In the genomic region with DNA sequence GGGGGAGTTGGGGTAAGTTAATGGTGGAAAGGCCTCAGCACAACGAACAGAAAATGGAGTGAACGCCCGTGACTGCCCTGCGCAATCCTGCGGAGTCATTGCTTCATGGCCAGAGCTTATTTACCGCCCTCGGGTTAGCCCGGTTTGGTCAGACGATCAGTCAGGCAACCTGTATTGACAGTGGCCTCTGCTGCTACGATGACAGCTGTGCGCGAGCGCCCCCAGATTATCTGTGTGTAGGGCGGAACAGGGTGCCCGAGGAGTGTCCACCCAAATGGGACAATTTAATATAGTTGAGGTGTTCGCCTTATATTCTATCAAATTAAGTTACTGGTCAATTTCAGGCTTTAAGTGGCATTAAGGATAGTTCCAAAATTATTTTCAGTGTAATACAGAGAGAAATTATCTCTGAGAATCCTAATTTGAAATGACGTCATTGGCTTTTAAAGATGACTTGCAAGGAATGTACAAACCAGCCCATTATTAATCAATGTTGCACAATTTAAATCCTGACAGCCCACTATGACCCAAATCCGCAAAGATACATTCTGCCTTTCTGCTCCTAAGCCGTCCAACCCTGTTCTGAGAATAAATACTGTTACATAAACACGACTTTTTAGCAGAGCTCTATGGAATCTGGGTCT, we compare ENCODE assay signal across 8 cellular contexts. TPM values are rescaled to one million over a fixed set of nuclear protein-coding genes. Genes with fewer than 3 reads are reported as not detected.
A peak's percentile ranks its signal among the peaks of the same experiment; 100 is the strongest.
DNase-seq lines count a peak whose midpoint lies in the region; ATAC-seq and TF ChIP-seq lines count a peak whose summit lies in the region.

No MANE protein-coding gene starts in this region.

- H3K27ac Mint-ChIP-seq in activated naive CD4-positive, alpha-beta T cell treated with anti-CD3 and anti-CD28 coated beads, Interleukin-2, amount 10 ng/mL, durations not matched to agents 7 days and 5 days, result peak overlapping the region; percentile 99
- H3K27ac Mint-ChIP-seq in type B pancreatic cell, result peak overlapping the region; percentile 99

- TF ChIP-seq EP300 in ovary (IDR thresholded peaks at IDR 0.05), result no peak

- H3K4me1 ChIP-seq in BLaER1 (peaks cover 23% of the 10 kb centered on the region), ovary (ENCODE audit: insufficient read depth) (peaks cover 1% of the 10 kb centered on the region)

- peaks cover 43% of the 10 kb centered on the region for H3K4me1 Mint-ChIP-seq in activated naive CD4-positive, alpha-beta T cell treated with anti-CD3 and anti-CD28 coated beads, Interleukin-2, amount 10 ng/mL, durations not matched to agents 7 days and 5 days
- peaks cover 24% of the 10 kb centered on the region for H3K4me1 Mint-ChIP-seq in type B pancreatic cell (ENCODE audit: unreplicated experiment)

- no peak for TF ChIP-seq POLR2A in ovary (IDR thresholded peaks at IDR 0.05)

- TF ChIP-seq CTCF in ovary (IDR thresholded peaks at IDR 0.05) (no peak), type B pancreatic cell (conservative IDR thresholded peaks at IDR 0.05) (no peak)

- H3K4me3 ChIP-seq in BLaER1 (peak overlapping the region; percentile 98), ovary (peak overlapping the region; percentile 84)

- H3K9me3 Mint-ChIP-seq in activated naive CD4-positive, alpha-beta T cell treated with anti-CD3 and anti-CD28 coated beads, Interleukin-2, amount 10 ng/mL, durations not matched to agents 7 days and 5 days, result no peaks in the 10 kb centered on the region
- H3K9me3 Mint-ChIP-seq in type B pancreatic cell, result no peaks in the 10 kb centered on the region

- H3K27ac ChIP-seq in BLaER1 (peak overlapping the region; percentile 98), ovary (peak overlapping the region; percentile 89 to 94)

- no peaks in the 10 kb centered on the region for H3K27me3 ChIP-seq in BLaER1
- no peaks in the 10 kb centered on the region for H3K27me3 ChIP-seq in ovary

- H3K36me3 Mint-ChIP-seq in activated naive CD4-positive, alpha-beta T cell treated with anti-CD3 and anti-CD28 coated beads, Interleukin-2, amount 10 ng/mL, durations not matched to agents 7 days and 5 days, result peaks cover 15% of the 10 kb centered on the region
- H3K36me3 Mint-ChIP-seq in type B pancreatic cell, result peaks cover 14% of the 10 kb centered on the region

- peak overlapping the region; percentile 78 for H3K4me3 Mint-ChIP-seq in activated naive CD4-positive, alpha-beta T cell treated with anti-CD3 and anti-CD28 coated beads, Interleukin-2, amount 10 ng/mL, durations not matched to agents 7 days and 5 days
- H3K4me3 Mint-ChIP-seq in type B pancreatic cell, result peak overlapping the region; percentile 90

- peaks cover 11% of the 10 kb centered on the region; the same call in 1 of the 2 replicates for H3K9me3 ChIP-seq in BLaER1
- no peaks in the 10 kb centered on the region for H3K9me3 ChIP-seq in ovary

- WGBS in ovary, 3 donors, result 15 to 17% (median 17%) methylated on average over 20 of the region's 20 CpGs

- peaks cover 38% of the 10 kb centered on the region for H4K20me1 ChIP-seq in BLaER1

- peaks cover 12% of the 10 kb centered on the region; the same call in 1 of the 2 replicates for H3K36me3 ChIP-seq in BLaER1
- no peaks in the 10 kb centered on the region for H3K36me3 ChIP-seq in ovary

- peak overlapping the region; percentile 98 for H3K9ac ChIP-seq in BLaER1

- CTCF ChIA-PET in activated naive CD4-positive, alpha-beta T cell treated with anti-CD3 and anti-CD28 coated beads, Interleukin-2, amount 10 ng/mL, durations not matched to agents 7 days and 5 days (lab: Charles Lee), result interaction anchor here (0.8 to 2.0 kb wide), 4 partner anchors 10 to 375 kb away, joined by 3 to 7 read pairs (median 4); no protein-coding TSS in a partner anchor

- DNase-seq in RKO (ENCODE audit: low spot score), result peak; percentile 85
- peak; percentile 64 for DNase-seq in activated naive CD4-positive, alpha-beta T cell treated with anti-CD3 and anti-CD28 coated beads, Interleukin-2, amount 10 ng/mL, durations not matched to agents 7 days and 5 days
- DNase-seq in Right ventricle myocardium inferior (ENCODE audit: missing footprints), result peak; percentile 88
- DNase-seq in ovary, result peak in 4 of 5 donors; percentile 43 to 70 (median 66)
- DNase-seq in type B pancreatic cell (ENCODE audit: extremely low spot score, unreplicated experiment), result peak; percentile 70

- intact Hi-C loops in Right ventricle myocardium inferior (cut with DNase I) (loop anchor here (5.0 to 10.0 kb wide), 2 partner anchors 86 to 474 kb away; a partner anchor contains a TSS), ovary (cut with DNase I) (no loop called here)

- ATAC-seq in GM19035 (IDR thresholded peaks at IDR 0.05; ENCODE audit: unreplicated experiment), result peak; percentile 48
- ATAC-seq in HG03342 (IDR thresholded peaks at IDR 0.05; ENCODE audit: unreplicated experiment), result peak; percentile 45
- peak; percentile 47 for ATAC-seq in Right ventricle myocardium inferior

- peak overlapping the region; percentile 86 for H3K4me2 ChIP-seq in BLaER1

- no peaks in the 10 kb centered on the region for H3K27me3 Mint-ChIP-seq in activated naive CD4-positive, alpha-beta T cell treated with anti-CD3 and anti-CD28 coated beads, Interleukin-2, amount 10 ng/mL, durations not matched to agents 7 days and 5 days
- no peaks in the 10 kb centered on the region for H3K27me3 Mint-ChIP-seq in type B pancreatic cell

RNA-seq across cellular contexts. Expression of a gene that starts 0.9 kb away (rescaled TPM):
- total RNA-seq in Right ventricle myocardium inferior (78.7 TPM), ovary (100 to 1,000 TPM in 1 of 7 donors, 10 to 100 TPM in 6; 71.7 to 105 (median 82.3) TPM), type B pancreatic cell (ENCODE audit: low replicate concordance) (93.0 and 94.5 TPM in 2 replicates)
- polyA plus RNA-seq in ovary, result 10 to 100 TPM; 28.2 to 82.9 TPM

Comparison
In these comparisons a context has a peak if more than half of its experiments do, and no peak if none do; other contexts are left out.
1. Peak in every context shown above with its lines: DNase-seq, ATAC-seq, H3K4me3 ChIP-seq and H3K27ac ChIP-seq.